31 cellular contexts compared by ENCODE assay signal in genomic region chr6:167702241-167702827, GRCh38.
DNase-seq lines count a peak whose midpoint lies in the region; ATAC-seq and TF ChIP-seq lines count a peak whose summit lies in the region.
"Had no signal": no experiment of that assay in that cellular context is flagged by ENCODE, and none has a peak within 500 bp of the region (broad histone marks: within the 10 kb centered on the region; RNA-seq: fewer than 3 reads in every experiment).

No MANE protein-coding gene starts in this region.

- no peak for DNase-seq in activated naive CD4-positive, alpha-beta T cell treated with anti-CD3 and anti-CD28 coated beads, Interleukin-2, amount 10 ng/mL, durations not matched to agents 7 days and 5 days
- DNase-seq in activated naive CD4-positive, alpha-beta T cell treated with anti-CD3 and anti-CD28 coated beads, Interleukin-2, amount 50 U/mL, for 72 hours (ENCODE audit: low spot score in 2 of 2): no peak
- DNase-seq in NOMO-1 treated with dmso at 0.1 percent for 144 hours (lab: John Stamatoyannopoulos, UW; ENCODE audit: unreplicated experiment): peak; percentile 51
- peak; percentile 20 for DNase-seq in upper lobe of right lung
- no peak for DNase-seq in T-helper 2 cell treated with Interferon-gamma antibody and Interleukin-4, amounts not matched to agents 5 μg/mL and 100 μg/mL, for 36 hours (ENCODE audit: low spot score)
- DNase-seq in immature natural killer cell: no peak
- DNase-seq: activated CD8-positive, alpha-beta memory T cell treated with anti-CD3 and anti-CD28 coated beads, Interleukin-2, amount 50 U/mL, for 48 hours; activated naive CD8-positive, alpha-beta T cell treated with anti-CD3 and anti-CD28 coated beads, Interleukin-2, amount 10 ng/mL, durations not matched to agents 7 days and 5 days; CD4-positive, CD25-positive, alpha-beta regulatory T cell; DMS 273 treated with DMSO at 0.1 percent for 48 hours; erythroblast; foreskin melanocyte; HCEC 1CT; hippocampal formation; islet precursor cell; NCI-H1092 treated with DMSO at 0.1 percent for 48 hours; NCI-H2029; NCI-H510A treated with DMSO at 0.1 percent for 48 hours; small intestine; stimulated activated CD4-positive, alpha-beta T cell treated with anti-CD3 and anti-CD28 coated beads, Interleukin-2, amount 100 ng/mL, for 48 hours; stimulated activated naive B cell treated with anti-CD40 and anti-IgM and Interleukin-4, amounts not matched to agents 10 μg/mL and 1 μg/mL and 100 μg/mL, for 72 hours; testis; WERI-Rb-1 had no signal

- no peaks in the 10 kb centered on the region for H3K9me3 ChIP-seq in upper lobe of right lung
- H3K9me3 ChIP-seq: neutrophil, testis, vagina had no signal

- H3K27me3 ChIP-seq in upper lobe of right lung: no peaks in the 10 kb centered on the region
- H3K27me3 ChIP-seq: testis, vagina had no signal

- H3K36me3 Mint-ChIP-seq in activated naive CD4-positive, alpha-beta T cell treated with anti-CD3 and anti-CD28 coated beads, Interleukin-2, amount 10 ng/mL, durations not matched to agents 7 days and 5 days: peaks cover 1% of the 10 kb centered on the region
- H3K36me3 Mint-ChIP-seq in activated naive CD4-positive, alpha-beta T cell treated with anti-CD3 and anti-CD28 coated beads, Interleukin-2, amount 50 U/mL, for 72 hours: no peaks in the 10 kb centered on the region
- no peaks in the 10 kb centered on the region for H3K36me3 Mint-ChIP-seq in T-helper 2 cell treated with Interferon-gamma antibody and Interleukin-4, amounts not matched to agents 5 μg/mL and 100 μg/mL, for 36 hours (ENCODE audit: low read depth)
- H3K36me3 Mint-ChIP-seq in immature natural killer cell: no peaks in the 10 kb centered on the region
- H3K36me3 Mint-ChIP-seq: activated naive CD8-positive, alpha-beta T cell treated with anti-CD3 and anti-CD28 coated beads, Interleukin-2, amount 10 ng/mL, durations not matched to agents 7 days and 5 days; CD4-positive, CD25-positive, alpha-beta regulatory T cell; stimulated activated naive B cell treated with anti-CD40 and anti-IgM and Interleukin-4, amounts not matched to agents 10 μg/mL and 1 μg/mL and 100 μg/mL, for 72 hours had no signal

- H3K27ac ChIP-seq in upper lobe of right lung: no peak overlapping the region
- H3K27ac ChIP-seq: neutrophil, testis, vagina, WERI-Rb-1 had no signal

- H3K4me1 Mint-ChIP-seq in activated naive CD4-positive, alpha-beta T cell treated with anti-CD3 and anti-CD28 coated beads, Interleukin-2, amount 10 ng/mL, durations not matched to agents 7 days and 5 days: peaks cover 59% of the 10 kb centered on the region
- H3K4me1 Mint-ChIP-seq in T-helper 2 cell treated with Interferon-gamma antibody and Interleukin-4, amounts not matched to agents 5 μg/mL and 100 μg/mL, for 36 hours (ENCODE audit: low read depth): peaks cover 46% of the 10 kb centered on the region
- H3K4me1 Mint-ChIP-seq in immature natural killer cell: peaks cover 28 to 36% of the 10 kb centered on the region in 2 donors

- TF ChIP-seq CTCF in upper lobe of right lung (IDR thresholded peaks at IDR 0.05): no peak

- CTCF ChIA-PET in activated naive CD4-positive, alpha-beta T cell treated with anti-CD3 and anti-CD28 coated beads, Interleukin-2, amount 10 ng/mL, durations not matched to agents 7 days and 5 days (lab: Charles Lee): no interaction called here

- H3K4me1 ChIP-seq in upper lobe of right lung: peaks cover 23% of the 10 kb centered on the region

- no peak for ATAC-seq in activated naive CD4-positive, alpha-beta T cell treated with anti-CD3 and anti-CD28 coated beads, Interleukin-2, amount 50 U/mL, for 72 hours
- peak; percentile 78 for ATAC-seq in esophagus mucosa
- no peak for ATAC-seq in upper lobe of right lung
- no peak for ATAC-seq in HG02642 (IDR thresholded peaks at IDR 0.05; ENCODE audit: poor library complexity, unreplicated experiment)
- ATAC-seq: Right ventricle myocardium inferior had no signal

- H3K27me3 Mint-ChIP-seq in activated naive CD4-positive, alpha-beta T cell treated with anti-CD3 and anti-CD28 coated beads, Interleukin-2, amount 10 ng/mL, durations not matched to agents 7 days and 5 days: peaks cover 77% of the 10 kb centered on the region
- peaks cover 58% of the 10 kb centered on the region for H3K27me3 Mint-ChIP-seq in T-helper 2 cell treated with Interferon-gamma antibody and Interleukin-4, amounts not matched to agents 5 μg/mL and 100 μg/mL, for 36 hours (ENCODE audit: low read depth)
- peaks cover 10 to 29% (median 20%) of the 10 kb centered on the region in 3 donors for H3K27me3 Mint-ChIP-seq in immature natural killer cell (ENCODE audit: low read depth in 3 of 3)

- no peaks in the 10 kb centered on the region for H3K9me3 Mint-ChIP-seq in activated naive CD4-positive, alpha-beta T cell treated with anti-CD3 and anti-CD28 coated beads, Interleukin-2, amount 10 ng/mL, durations not matched to agents 7 days and 5 days
- H3K9me3 Mint-ChIP-seq in activated naive CD4-positive, alpha-beta T cell treated with anti-CD3 and anti-CD28 coated beads, Interleukin-2, amount 50 U/mL, for 72 hours: no peaks in the 10 kb centered on the region
- H3K9me3 Mint-ChIP-seq in T-helper 2 cell treated with Interferon-gamma antibody and Interleukin-4, amounts not matched to agents 5 μg/mL and 100 μg/mL, for 36 hours: no peaks in the 10 kb centered on the region
- H3K9me3 Mint-ChIP-seq in immature natural killer cell: peaks cover 0 to 4% (median 0%) of the 10 kb centered on the region in 6 donors
- H3K9me3 Mint-ChIP-seq: activated naive CD8-positive, alpha-beta T cell treated with anti-CD3 and anti-CD28 coated beads, Interleukin-2, amount 10 ng/mL, durations not matched to agents 7 days and 5 days; activated T-helper 2 cell treated with anti-CD3 and anti-CD28 coated beads, Interferon-gamma antibody, Interleukin-2, Interleukin-4, amounts not matched to agents 10 μg/mL and 5 μg/mL and 100 μg/mL, durations not matched to agents 14 hours and 24 hours and 36 hours; CD4-positive, CD25-positive, alpha-beta regulatory T cell; central memory CD8-positive, alpha-beta T cell; stimulated activated naive B cell treated with anti-CD40 and anti-IgM and Interleukin-4, amounts not matched to agents 10 μg/mL and 1 μg/mL and 100 μg/mL, for 72 hours had no signal

- H3K4me3 ChIP-seq in upper lobe of right lung: no peak overlapping the region
- H3K4me3 ChIP-seq: lung, testis, vagina had no signal

- peak overlapping the region; percentile 6 for H3K27ac Mint-ChIP-seq in activated naive CD4-positive, alpha-beta T cell treated with anti-CD3 and anti-CD28 coated beads, Interleukin-2, amount 10 ng/mL, durations not matched to agents 7 days and 5 days
- H3K27ac Mint-ChIP-seq in activated naive CD4-positive, alpha-beta T cell treated with anti-CD3 and anti-CD28 coated beads, Interleukin-2, amount 50 U/mL, for 72 hours: no peak overlapping the region
- no peak overlapping the region for H3K27ac Mint-ChIP-seq in T-helper 2 cell treated with Interferon-gamma antibody and Interleukin-4, amounts not matched to agents 5 μg/mL and 100 μg/mL, for 36 hours
- no peak overlapping the region for H3K27ac Mint-ChIP-seq in immature natural killer cell
- H3K27ac Mint-ChIP-seq: activated naive CD8-positive, alpha-beta T cell treated with anti-CD3 and anti-CD28 coated beads, Interleukin-2, amount 10 ng/mL, durations not matched to agents 7 days and 5 days; activated T-helper 2 cell treated with anti-CD3 and anti-CD28 coated beads, Interferon-gamma antibody, Interleukin-2, Interleukin-4, amounts not matched to agents 10 μg/mL and 5 μg/mL and 100 μg/mL, durations not matched to agents 14 hours and 24 hours and 36 hours; CD4-positive, CD25-positive, alpha-beta regulatory T cell; stimulated activated naive B cell treated with anti-CD40 and anti-IgM and Interleukin-4, amounts not matched to agents 10 μg/mL and 1 μg/mL and 100 μg/mL, for 72 hours had no signal

- no peaks in the 10 kb centered on the region for H3K36me3 ChIP-seq in upper lobe of right lung
- H3K36me3 ChIP-seq: neutrophil, vagina, WERI-Rb-1 had no signal

- intact Hi-C loops in upper lobe of right lung (cut with DNase I): no loop called here

- no peak overlapping the region for H3K4me3 Mint-ChIP-seq in activated naive CD4-positive, alpha-beta T cell treated with anti-CD3 and anti-CD28 coated beads, Interleukin-2, amount 10 ng/mL, durations not matched to agents 7 days and 5 days
- H3K4me3 Mint-ChIP-seq in T-helper 2 cell treated with Interferon-gamma antibody and Interleukin-4, amounts not matched to agents 5 μg/mL and 100 μg/mL, for 36 hours: no peak overlapping the region
- H3K4me3 Mint-ChIP-seq in immature natural killer cell: no peak overlapping the region
- H3K4me3 Mint-ChIP-seq: activated naive CD8-positive, alpha-beta T cell treated with anti-CD3 and anti-CD28 coated beads, Interleukin-2, amount 10 ng/mL, durations not matched to agents 7 days and 5 days; CD4-positive, CD25-positive, alpha-beta regulatory T cell; central memory CD8-positive, alpha-beta T cell; stimulated activated naive B cell treated with anti-CD40 and anti-IgM and Interleukin-4, amounts not matched to agents 10 μg/mL and 1 μg/mL and 100 μg/mL, for 72 hours had no signal

Comparison
In these comparisons a context has a peak if more than half of its experiments do, and no peak if none do; other contexts are left out.
1. DNase-seq: peak in NOMO-1 treated with dmso at 0.1 percent for 144 hours (single experiment) and upper lobe of right lung (single experiment); none in activated naive CD4-positive, alpha-beta T cell treated with anti-CD3 and anti-CD28 coated beads, Interleukin-2, amount 10 ng/mL, durations not matched to agents 7 days and 5 days (single experiment), activated naive CD4-positive, alpha-beta T cell treated with anti-CD3 and anti-CD28 coated beads, Interleukin-2, amount 50 U/mL, for 72 hours (0 of 2), T-helper 2 cell treated with Interferon-gamma antibody and Interleukin-4, amounts not matched to agents 5 μg/mL and 100 μg/mL, for 36 hours (single experiment) and immature natural killer cell (0 of 3).